In the genomic region with DNA sequence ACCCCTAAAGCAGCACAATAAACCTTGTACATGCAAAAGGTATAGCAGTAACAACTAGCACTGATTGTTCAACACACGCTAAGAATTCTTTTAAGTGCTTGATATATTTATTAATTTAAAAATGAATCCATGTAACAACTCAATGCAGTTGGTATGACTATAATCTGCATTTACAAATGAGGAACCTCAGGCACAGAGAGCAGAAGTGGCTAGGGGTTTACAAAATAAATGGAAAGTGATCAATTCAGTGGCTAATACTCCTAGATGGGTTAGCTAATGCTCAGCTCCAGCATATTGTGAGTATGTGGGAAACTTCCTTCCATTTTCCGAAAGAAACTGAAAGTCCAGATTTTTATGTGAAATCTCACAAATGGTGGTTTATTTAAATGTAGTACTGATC, we compare ENCODE assay signal across 9 cellular contexts.
A peak's percentile ranks its signal among the peaks of the same experiment; 100 is the strongest.
DNase-seq lines count a peak whose midpoint lies in the region; ATAC-seq and TF ChIP-seq lines count a peak whose summit lies in the region.
"Had no signal": no experiment of that assay in that cellular context is flagged by ENCODE, and none has a peak within 500 bp of the region (broad histone marks: within the 10 kb centered on the region; RNA-seq: fewer than 3 reads in every experiment).

No MANE protein-coding gene starts in this region.

- intact Hi-C loops in activated naive CD4-positive, alpha-beta T cell treated with anti-CD3 and anti-CD28 coated beads for 36 hours (cut with micrococcal nuclease) = loop anchor here (1.0 kb wide), 1 partner anchor 11 kb away; no protein-coding TSS in a partner anchor
- intact Hi-C loops in spleen (cut with DNase I; ENCODE audit: low total_unique reads) (no loop called here), sigmoid colon (cut with DNase I) (no loop called here)

- H3K4me3 ChIP-seq in spleen (peak overlapping the region in 2 of 8 donors; percentile 3 to 44), sigmoid colon (no peak overlapping the region)

- peak; percentile 42 for ATAC-seq in HG02798 (IDR thresholded peaks at IDR 0.05; ENCODE audit: poor library complexity, unreplicated experiment)

- no peak for DNase-seq in activated naive CD4-positive, alpha-beta T cell treated with anti-CD3 and anti-CD28 coated beads for 36 hours
- DNase-seq in activated naive CD4-positive, alpha-beta T cell treated with anti-CD3 and anti-CD28 coated beads, Interleukin-2, amount 50 U/mL, for 16 hours = no peak
- DNase-seq in SKM-1 treated with dmso at 0.1 percent for 144 hours (lab: John Stamatoyannopoulos, UW; ENCODE audit: unreplicated experiment) (peak; percentile 14), spleen (no peak), sigmoid colon (no peak), activated gamma-delta T cell (lab: John Stamatoyannopoulos, UW) (no peak)
- DNase-seq in effector CD4-positive, alpha-beta T cell = no peak
- DNase-seq: NCI-H510A had no signal

- TF ChIP-seq POLR2A in spleen (IDR thresholded peaks at IDR 0.05) = no peak
- no peak for TF ChIP-seq POLR2A in sigmoid colon (IDR thresholded peaks at IDR 0.05)

- TF ChIP-seq EP300 in sigmoid colon (IDR thresholded peaks at IDR 0.05) = no peak

- CTCF ChIA-PET in activated naive CD4-positive, alpha-beta T cell treated with anti-CD3 and anti-CD28 coated beads for 36 hours (lab: Charles Lee) = no interaction called here

- H3K27ac ChIP-seq in spleen (peak overlapping the region; percentile 15 to 83 (median 69)), sigmoid colon (peak overlapping the region in 1 of 4 donors; percentile 2)

- no peaks in the 10 kb centered on the region for H3K9me3 Mint-ChIP-seq in activated naive CD4-positive, alpha-beta T cell treated with anti-CD3 and anti-CD28 coated beads for 36 hours

- peak overlapping the region; percentile 86 for H3K27ac Mint-ChIP-seq in activated naive CD4-positive, alpha-beta T cell treated with anti-CD3 and anti-CD28 coated beads for 36 hours

- WGBS in spleen, 5 donors = 57 to 65% (median 58%) methylated on average over 2 of the region's 2 CpGs
- 72 to 90% methylated on average over 2 of the region's 2 CpGs for WGBS in sigmoid colon, 2 donors

- H3K4me1 Mint-ChIP-seq in activated naive CD4-positive, alpha-beta T cell treated with anti-CD3 and anti-CD28 coated beads for 36 hours (ENCODE audit: low read depth) = peaks cover 33% of the 10 kb centered on the region

- H3K4me3 Mint-ChIP-seq in activated naive CD4-positive, alpha-beta T cell treated with anti-CD3 and anti-CD28 coated beads for 36 hours = peak overlapping the region; percentile 53

- H3K9me3 ChIP-seq in spleen = no peaks in the 10 kb centered on the region
- H3K9me3 ChIP-seq in sigmoid colon = no peaks in the 10 kb centered on the region

- H3K36me3 Mint-ChIP-seq in activated naive CD4-positive, alpha-beta T cell treated with anti-CD3 and anti-CD28 coated beads for 36 hours (ENCODE audit: low read depth) = peaks cover 10% of the 10 kb centered on the region

- H3K36me3 ChIP-seq in spleen (peaks cover 0 to 27% (median 10%) of the 10 kb centered on the region in 6 donors), sigmoid colon (peaks cover 0 to 15% (median 2%) of the 10 kb centered on the region in 4 donors)

- no peaks in the 10 kb centered on the region for H3K27me3 Mint-ChIP-seq in activated naive CD4-positive, alpha-beta T cell treated with anti-CD3 and anti-CD28 coated beads for 36 hours (ENCODE audit: low read depth)

- TF ChIP-seq CTCF in spleen (IDR thresholded peaks at IDR 0.05 in 8 of 11, conservative IDR thresholded peaks at IDR 0.05 in 3 of 11) (no peak), sigmoid colon (IDR thresholded peaks at IDR 0.05) (no peak)

- no peaks in the 10 kb centered on the region for H3K27me3 ChIP-seq in spleen (replicated peaks in 1 of 7)
- H3K27me3 ChIP-seq in sigmoid colon = no peaks in the 10 kb centered on the region

- peaks cover 7 to 23% (median 16%) of the 10 kb centered on the region in 6 donors for H3K4me1 ChIP-seq in spleen
- H3K4me1 ChIP-seq in sigmoid colon = no peaks in the 10 kb centered on the region
